12 cellular contexts compared by ENCODE assay signal in the genomic region with DNA sequence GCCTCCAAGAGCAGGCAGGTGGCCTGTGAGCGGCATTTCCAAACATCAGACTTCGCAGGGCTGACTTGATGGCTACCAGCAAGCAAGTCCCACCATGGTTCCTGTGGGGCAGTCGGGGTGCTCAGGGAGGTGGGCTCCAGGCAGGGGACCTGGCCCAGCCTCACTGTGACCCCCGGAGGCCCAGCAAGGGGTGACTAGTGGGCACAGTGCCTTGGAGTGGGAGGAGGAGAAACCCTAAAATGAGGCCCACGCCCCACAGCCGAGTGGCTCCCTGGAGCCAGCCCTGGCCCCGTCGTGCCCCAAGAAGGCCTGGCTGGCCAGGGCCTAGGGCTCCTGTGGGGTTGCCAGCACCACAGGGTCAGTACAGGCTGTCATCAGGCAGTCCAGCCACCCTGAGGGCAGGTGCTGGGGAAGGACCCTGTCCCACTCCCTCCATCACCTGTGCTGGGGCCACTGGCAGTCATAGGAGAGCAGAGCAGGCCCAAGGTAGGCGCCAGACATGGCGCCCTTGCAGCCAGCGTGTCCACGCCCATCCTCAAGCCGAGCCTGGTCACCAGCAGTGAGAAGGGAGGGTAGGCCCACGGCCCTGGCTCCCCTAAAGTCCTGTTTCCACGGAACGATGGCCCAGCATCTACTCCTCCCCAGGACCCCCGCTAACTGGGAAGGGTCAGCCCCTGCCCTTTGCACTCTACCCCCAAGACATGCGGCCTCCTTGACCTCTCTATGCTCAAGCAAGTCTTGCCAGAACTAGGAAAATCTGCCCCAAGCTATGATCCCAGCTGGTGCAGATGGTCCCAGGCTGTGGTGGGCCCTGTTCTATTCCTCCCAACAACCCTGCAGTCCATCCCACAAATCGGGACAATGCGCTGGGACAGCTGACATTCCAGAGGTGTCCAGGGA.
DNase-seq lines count a peak whose midpoint lies in the region; ATAC-seq and TF ChIP-seq lines count a peak whose summit lies in the region.
"Had no signal": no experiment of that assay in that cellular context is flagged by ENCODE, and none has a peak within 500 bp of the region (broad histone marks: within the 10 kb centered on the region; RNA-seq: fewer than 3 reads in every experiment).

No MANE protein-coding gene starts in this region.

- TF ChIP-seq CTCF in heart left ventricle (IDR thresholded peaks at IDR 0.05) = no peak

- peak overlapping the region; percentile 42 to 73 (median 64); a peak in 13 of 22 replicates for H3K9ac ChIP-seq in BLaER1 treated with 17β-estradiol and CSF1 and Interleukin-3, amounts not matched to agents 10 nM and 100 nM

- intact Hi-C loops in heart left ventricle (cut with DNase I) (no loop called here), posterior vena cava (cut with DNase I) (no loop called here)

- H3K27me3 ChIP-seq in BLaER1 treated with 17β-estradiol and CSF1 and Interleukin-3, amounts not matched to agents 10 nM and 100 nM = no peaks in the 10 kb centered on the region
- no peaks in the 10 kb centered on the region for H3K27me3 ChIP-seq in H7 (ENCODE audit: control insufficient read depth, insufficient read depth, low read length)
- no peaks in the 10 kb centered on the region for H3K27me3 ChIP-seq in heart left ventricle

- no peak for TF ChIP-seq POLR2A in heart left ventricle (IDR thresholded peaks at IDR 0.05)

- no peaks in the 10 kb centered on the region for H3K9me3 ChIP-seq in BLaER1 treated with 17β-estradiol and CSF1 and Interleukin-3, amounts not matched to agents 10 nM and 100 nM (replicated peaks in 1 of 11)
- H3K9me3 ChIP-seq in heart left ventricle = peaks cover 0 to 13% (median 0%) of the 10 kb centered on the region in 12 donors

- peaks cover 0 to 8% (median 0%) of the 10 kb centered on the region in 11 experiments; a peak in 1 of 22 replicates for H4K20me1 ChIP-seq in BLaER1 treated with 17β-estradiol and CSF1 and Interleukin-3, amounts not matched to agents 10 nM and 100 nM

- DNase-seq in H7 (peak; percentile 48), heart left ventricle (peak in 1 of 5 donors; percentile 60), posterior vena cava (ENCODE audit: low spot score) (peak; percentile 77), midbrain (lab: John Stamatoyannopoulos, UW) (no peak), EL (no peak)
- DNase-seq: activated CD4-positive, alpha-beta T cell treated with anti-CD3 and anti-CD28 coated beads, Interleukin-2, amount 50 U/mL, for 48 hours; DMS153; NCI-H2227 treated with DMSO at 0.1 percent for 48 hours; trophoblast cell had no signal

- H3K4me3 ChIP-seq in BLaER1 treated with 17β-estradiol and CSF1 and Interleukin-3, amounts not matched to agents 10 nM and 100 nM = peak overlapping the region in 5 of 10 experiments; percentile 33 to 60 (median 45); a peak in 8 of 20 replicates
- no peak overlapping the region for H3K4me3 ChIP-seq in H7 (ENCODE audit: insufficient read depth, low read depth, low read length)
- H3K4me3 ChIP-seq in heart left ventricle = peak overlapping the region in 7 of 12 donors; percentile 20 to 47 (median 39)

- peak overlapping the region; percentile 74 to 96 (median 87) for H3K4me2 ChIP-seq in BLaER1 treated with 17β-estradiol and CSF1 and Interleukin-3, amounts not matched to agents 10 nM and 100 nM

- peak overlapping the region in 8 of 11 experiments; percentile 51 to 79 (median 64); a peak in 14 of 22 replicates for H3K27ac ChIP-seq in BLaER1 treated with 17β-estradiol and CSF1 and Interleukin-3, amounts not matched to agents 10 nM and 100 nM
- H3K27ac ChIP-seq in heart left ventricle = peak overlapping the region in 5 of 12 donors; percentile 61 to 77 (median 69)

- no peaks in the 10 kb centered on the region for H3K36me3 ChIP-seq in BLaER1 treated with 17β-estradiol and CSF1 and Interleukin-3, amounts not matched to agents 10 nM and 100 nM
- H3K36me3 ChIP-seq in H7 (replicated peaks; ENCODE audit: control insufficient read depth, insufficient read depth, low read length) = no peaks in the 10 kb centered on the region
- no peaks in the 10 kb centered on the region for H3K36me3 ChIP-seq in heart left ventricle

- WGBS in heart left ventricle, 4 donors = 83 to 92% (median 89%) methylated on average over 12 to 20 of the region's 20 CpGs

- peaks cover 18 to 54% (median 41%) of the 10 kb centered on the region in 10 experiments for H3K4me1 ChIP-seq in BLaER1 treated with 17β-estradiol and CSF1 and Interleukin-3, amounts not matched to agents 10 nM and 100 nM
- peaks cover 0 to 24% (median 13%) of the 10 kb centered on the region in 12 donors for H3K4me1 ChIP-seq in heart left ventricle

- ATAC-seq in heart left ventricle (peak in 1 of 4 donors; percentile 3), HG03442 (IDR thresholded peaks at IDR 0.05; ENCODE audit: unreplicated experiment) (no peak), GM18520 (IDR thresholded peaks at IDR 0.05; ENCODE audit: unreplicated experiment) (no peak)

Comparison
In these comparisons a context has a peak if more than half of its experiments do, and no peak if none do; other contexts are left out.
1. DNase-seq: peak in H7 (single experiment) and posterior vena cava (single experiment); none in midbrain (single experiment) and EL (single experiment).